1 cellular context compared by ENCODE assay signal in genomic region chr20:50682947-50683530, GRCh38.
TF ChIP-seq lines count a peak whose summit lies in the region.

No MANE protein-coding gene starts in this region.

TF ChIP-seq in GM12878, 131 proteins besides CTCF, POLR2A, EP300 and RAD21:
- TF ChIP-seq HDAC6 (IDR thresholded peaks at IDR 0.05; ENCODE audit: unreplicated experiment): no peak
- TF ChIP-seq NFXL1 (IDR thresholded peaks at IDR 0.05; ENCODE audit: borderline replicate concordance): peak; percentile 76; the same call in 1 of the 2 replicates
- peak in 1 of 2 experiments; percentile 30; a peak in 1 of 4 replicates for TF ChIP-seq ETV6 (conservative IDR thresholded peaks at IDR 0.05 in 1 of 2, IDR thresholded peaks at IDR 0.05 in 1 of 2; ENCODE audit: borderline replicate concordance in 1 of 2, low read depth in 1 of 2)
TF ChIP-seq in GM12878: peak in this region for 2.
